Comparison of ENCODE assay signal across 1 cellular context in the genomic region with DNA sequence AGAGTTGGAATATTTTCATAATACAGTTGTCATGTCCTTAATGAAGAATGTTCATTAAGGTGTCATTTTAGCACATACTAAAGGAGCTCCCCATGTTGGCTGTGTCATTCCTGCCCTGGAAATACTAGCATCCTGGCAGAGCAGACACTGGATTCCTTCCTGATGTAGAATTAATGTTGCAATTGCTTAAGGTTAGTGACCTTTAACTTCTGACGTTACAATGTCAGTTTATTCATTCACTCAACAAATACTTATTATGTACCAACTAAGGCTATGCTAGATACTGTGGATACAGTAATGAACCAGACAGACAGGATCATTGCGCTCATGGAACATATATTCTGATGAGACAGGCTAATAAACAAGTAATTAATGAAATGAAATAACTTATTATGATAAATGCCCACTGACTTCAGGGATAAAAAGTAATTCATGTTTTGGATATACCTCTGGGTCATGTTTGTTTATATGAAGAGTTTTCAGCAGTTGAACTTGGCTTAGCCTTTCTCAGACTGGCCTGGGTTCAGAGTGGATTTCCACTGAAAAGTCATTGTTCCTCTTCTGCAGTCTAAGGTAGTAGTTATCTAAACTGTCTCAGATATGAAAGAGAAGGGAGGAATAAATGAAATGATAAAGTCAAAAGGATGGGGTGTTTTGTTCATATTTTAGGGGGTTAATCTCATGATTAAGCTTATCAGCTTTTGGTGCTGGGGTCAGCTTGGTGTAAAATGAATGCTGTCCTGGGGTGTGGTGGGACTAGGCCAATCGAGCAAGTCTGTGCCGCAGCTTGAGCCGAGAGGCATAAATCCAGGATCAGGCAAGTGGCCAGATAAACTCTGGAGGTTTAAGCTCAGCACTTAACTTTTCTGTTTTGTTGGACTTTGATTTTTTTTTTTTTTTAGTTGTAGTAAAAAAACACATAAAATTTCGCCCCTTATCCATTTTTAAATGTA.
TF ChIP-seq lines count a peak whose summit lies in the region.

No MANE protein-coding gene starts in this region.

TF ChIP-seq in SK-N-SH treated with all-trans-retinoic acid at 6 μM for 48 hours, 23 proteins besides CTCF, POLR2A, EP300 and RAD21 (continued from another document):
- TF ChIP-seq ZNF565 (CRISPR knock-in tag; conservative IDR thresholded peaks at IDR 0.05; ENCODE audit: low read depth) (no peak), ISL1 (CRISPR knock-in tag; IDR thresholded peaks at IDR 0.05) (no peak), BACH2 (CRISPR knock-in tag; IDR thresholded peaks at IDR 0.05; ENCODE audit: borderline replicate concordance) (no peak), SNAI2 (CRISPR knock-in tag; IDR thresholded peaks at IDR 0.05) (no peak), OSR1 (CRISPR knock-in tag; IDR thresholded peaks at IDR 0.05) (no peak), ZC3H10 (CRISPR knock-in tag; IDR thresholded peaks at IDR 0.05) (no peak), TCF4 (CRISPR knock-in tag; IDR thresholded peaks at IDR 0.05; ENCODE audit: borderline replicate concordance) (no peak), ESRRG (CRISPR knock-in tag; IDR thresholded peaks at IDR 0.05) (no peak)
- TF ChIP-seq, protein P1, sequence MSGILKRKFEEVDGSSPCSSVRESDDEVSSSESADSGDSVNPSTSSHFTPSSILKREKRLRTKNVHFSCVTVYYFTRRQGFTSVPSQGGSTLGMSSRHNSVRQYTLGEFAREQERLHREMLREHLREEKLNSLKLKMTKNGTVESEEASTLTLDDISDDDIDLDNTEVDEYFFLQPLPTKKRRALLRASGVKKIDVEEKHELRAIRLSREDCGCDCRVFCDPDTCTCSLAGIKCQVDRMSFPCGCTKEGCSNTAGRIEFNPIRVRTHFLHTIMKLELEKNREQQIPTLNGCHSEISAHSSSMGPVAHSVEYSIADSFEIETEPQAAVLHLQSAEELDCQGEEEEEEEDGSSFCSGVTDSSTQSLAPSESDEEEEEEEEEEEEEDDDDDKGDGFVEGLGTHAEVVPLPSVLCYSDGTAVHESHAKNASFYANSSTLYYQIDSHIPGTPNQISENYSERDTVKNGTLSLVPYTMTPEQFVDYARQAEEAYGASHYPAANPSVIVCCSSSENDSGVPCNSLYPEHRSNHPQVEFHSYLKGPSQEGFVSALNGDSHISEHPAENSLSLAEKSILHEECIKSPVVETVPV (CRISPR knock-in tag; IDR thresholded peaks at IDR 0.05), result no peak
- TF ChIP-seq, protein P2, sequence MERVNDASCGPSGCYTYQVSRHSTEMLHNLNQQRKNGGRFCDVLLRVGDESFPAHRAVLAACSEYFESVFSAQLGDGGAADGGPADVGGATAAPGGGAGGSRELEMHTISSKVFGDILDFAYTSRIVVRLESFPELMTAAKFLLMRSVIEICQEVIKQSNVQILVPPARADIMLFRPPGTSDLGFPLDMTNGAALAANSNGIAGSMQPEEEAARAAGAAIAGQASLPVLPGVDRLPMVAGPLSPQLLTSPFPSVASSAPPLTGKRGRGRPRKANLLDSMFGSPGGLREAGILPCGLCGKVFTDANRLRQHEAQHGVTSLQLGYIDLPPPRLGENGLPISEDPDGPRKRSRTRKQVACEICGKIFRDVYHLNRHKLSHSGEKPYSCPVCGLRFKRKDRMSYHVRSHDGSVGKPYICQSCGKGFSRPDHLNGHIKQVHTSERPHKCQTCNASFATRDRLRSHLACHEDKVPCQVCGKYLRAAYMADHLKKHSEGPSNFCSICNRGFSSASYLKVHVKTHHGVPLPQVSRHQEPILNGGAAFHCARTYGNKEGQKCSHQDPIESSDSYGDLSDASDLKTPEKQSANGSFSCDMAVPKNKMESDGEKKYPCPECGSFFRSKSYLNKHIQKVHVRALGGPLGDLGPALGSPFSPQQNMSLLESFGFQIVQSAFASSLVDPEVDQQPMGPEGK (CRISPR knock-in tag; IDR thresholded peaks at IDR 0.05; ENCODE audit: borderline replicate concordance), result no peak
- TF ChIP-seq, protein P3, sequence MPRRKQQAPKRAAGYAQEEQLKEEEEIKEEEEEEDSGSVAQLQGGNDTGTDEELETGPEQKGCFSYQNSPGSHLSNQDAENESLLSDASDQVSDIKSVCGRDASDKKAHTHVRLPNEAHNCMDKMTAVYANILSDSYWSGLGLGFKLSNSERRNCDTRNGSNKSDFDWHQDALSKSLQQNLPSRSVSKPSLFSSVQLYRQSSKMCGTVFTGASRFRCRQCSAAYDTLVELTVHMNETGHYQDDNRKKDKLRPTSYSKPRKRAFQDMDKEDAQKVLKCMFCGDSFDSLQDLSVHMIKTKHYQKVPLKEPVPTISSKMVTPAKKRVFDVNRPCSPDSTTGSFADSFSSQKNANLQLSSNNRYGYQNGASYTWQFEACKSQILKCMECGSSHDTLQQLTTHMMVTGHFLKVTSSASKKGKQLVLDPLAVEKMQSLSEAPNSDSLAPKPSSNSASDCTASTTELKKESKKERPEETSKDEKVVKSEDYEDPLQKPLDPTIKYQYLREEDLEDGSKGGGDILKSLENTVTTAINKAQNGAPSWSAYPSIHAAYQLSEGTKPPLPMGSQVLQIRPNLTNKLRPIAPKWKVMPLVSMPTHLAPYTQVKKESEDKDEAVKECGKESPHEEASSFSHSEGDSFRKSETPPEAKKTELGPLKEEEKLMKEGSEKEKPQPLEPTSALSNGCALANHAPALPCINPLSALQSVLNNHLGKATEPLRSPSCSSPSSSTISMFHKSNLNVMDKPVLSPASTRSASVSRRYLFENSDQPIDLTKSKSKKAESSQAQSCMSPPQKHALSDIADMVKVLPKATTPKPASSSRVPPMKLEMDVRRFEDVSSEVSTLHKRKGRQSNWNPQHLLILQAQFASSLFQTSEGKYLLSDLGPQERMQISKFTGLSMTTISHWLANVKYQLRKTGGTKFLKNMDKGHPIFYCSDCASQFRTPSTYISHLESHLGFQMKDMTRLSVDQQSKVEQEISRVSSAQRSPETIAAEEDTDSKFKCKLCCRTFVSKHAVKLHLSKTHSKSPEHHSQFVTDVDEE (CRISPR knock-in tag; IDR thresholded peaks at IDR 0.05), result no peak
